In the genomic region with DNA sequence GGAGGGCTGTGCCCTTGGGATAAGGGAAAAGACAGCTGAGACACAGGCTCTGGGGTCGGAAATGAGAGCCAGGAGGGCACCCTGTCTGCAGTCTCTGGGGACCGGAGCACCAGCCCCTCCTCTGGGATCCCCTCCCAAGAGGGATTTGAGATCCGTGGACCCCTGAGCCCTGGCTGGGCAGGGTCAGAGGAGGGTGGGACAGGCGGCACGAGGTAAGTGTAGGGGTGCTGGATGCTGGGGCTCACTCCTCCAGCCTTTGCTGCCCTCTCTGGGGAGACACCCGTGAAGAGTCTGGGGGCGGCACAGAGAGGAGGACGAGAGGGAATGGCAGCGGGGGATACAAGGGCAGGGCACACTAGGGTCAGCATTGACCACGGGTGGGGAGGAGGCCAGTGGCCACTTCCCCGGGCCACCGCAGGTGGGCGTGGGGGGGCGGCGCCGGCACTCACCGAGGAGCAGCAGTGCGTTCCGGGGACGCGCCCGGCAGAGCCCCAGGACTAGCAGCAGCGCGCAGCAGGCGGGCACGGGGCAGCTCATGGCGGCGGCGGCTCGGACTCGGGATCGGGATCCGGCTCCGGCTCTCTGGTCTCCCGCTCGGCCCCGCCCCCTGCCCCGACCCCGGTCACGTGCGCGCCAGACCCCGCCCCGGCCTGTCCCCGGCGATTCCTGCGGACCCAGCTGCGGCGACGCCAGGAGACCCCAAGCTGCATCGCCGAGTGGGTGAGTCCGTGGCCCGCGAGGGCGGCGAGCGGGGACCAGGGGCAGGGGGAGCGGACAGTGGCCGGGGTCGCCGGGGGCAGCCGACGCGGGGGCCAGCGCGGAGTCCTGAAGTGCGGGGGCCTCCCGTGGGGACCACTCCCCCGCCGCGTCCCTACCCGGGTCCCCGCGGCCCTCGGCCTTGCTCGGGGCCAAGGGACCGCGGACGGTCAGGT, we compare ENCODE assay signal across 8 cellular contexts. TPM values are rescaled to one million over a fixed set of nuclear protein-coding genes. Genes with fewer than 3 reads are reported as not detected.
DNase-seq lines count a peak whose midpoint lies in the region; ATAC-seq and TF ChIP-seq lines count a peak whose summit lies in the region.

SGSH (minus strand) TSS at position 557 of the 932 bp plus-strand sequence; CDS start at position 537, 20 bp downstream.
SLC26A11 (plus strand) TSS at position 651 of the 932 bp plus-strand sequence. CDS start 1,134 bp downstream, outside the sequence.

- CTCF ChIA-PET in GM10248 (lab: Yijun Ruan, JAX), result no interaction called here

- intact Hi-C loops in mucosa of descending colon (cut with DNase I, micrococcal nuclease), result no loop called here

- no peak for TF ChIP-seq CTCF in GM10248 (IDR thresholded peaks at IDR 0.05; ENCODE audit: control extremely low read depth, extremely low read depth, low read depth, missing control alignments)
- no peak for TF ChIP-seq CTCF in mucosa of descending colon (IDR thresholded peaks at IDR 0.05)

- no peaks in the 10 kb centered on the region for H3K9me3 ChIP-seq in mucosa of descending colon

- no peaks in the 10 kb centered on the region for H3K36me3 ChIP-seq in mucosa of descending colon (ENCODE audit: low read depth)

- POLR2A ChIA-PET in GM10248 (lab: Yijun Ruan, JAX), result interaction anchor here (0.7 kb wide), 1 partner anchor 10 kb away, joined by 3 read pairs; no protein-coding TSS in a partner anchor

- H3K4me1 ChIP-seq in mucosa of descending colon (ENCODE audit: low read depth), result peaks cover 3% of the 10 kb centered on the region

- ATAC-seq in HG02870 (IDR thresholded peaks at IDR 0.05; ENCODE audit: unreplicated experiment) (peak; percentile 31), mucosa of descending colon (peak; percentile 91), HG02884 (IDR thresholded peaks at IDR 0.05; ENCODE audit: unreplicated experiment) (no peak)

- DNase-seq in GM10248 (ENCODE audit: extremely low spot score) (peak; percentile 87), NCI-H82 treated with DMSO at 0.1 percent for 48 hours (lab: John Stamatoyannopoulos, UW; ENCODE audit: unreplicated experiment) (peak; percentile 32), activated T-cell treated with anti-CD3 and anti-CD28 coated beads for 24 hours (ENCODE audit: low read depth) (peak; percentile 49), epidermal melanocyte (ENCODE audit: insufficient read length, low spot score) (peak; percentile 98), mucosa of descending colon (peak; percentile 87 to 88 (median 87))
- peak; percentile 82 for DNase-seq in stimulated activated CD8-positive, alpha-beta memory T cell treated with anti-CD3 and anti-CD28 coated beads, Interleukin-4, amount 100 ng/mL, for 48 hours

- peak within 1 kb of the TSS; percentile 84 for H3K4me3 ChIP-seq in mucosa of descending colon

RNA-seq across cellular contexts. Expression of gene SGSH, which starts in this region (rescaled TPM):
- total RNA-seq in mucosa of descending colon, result 10 to 100 TPM; 39.7 to 44.8 (median 42.5) TPM

RNA-seq across cellular contexts. Expression of gene SLC26A11, which starts in this region (rescaled TPM):
- 10 to 100 TPM; 13.8 to 18.1 (median 14.0) TPM for total RNA-seq in mucosa of descending colon

Comparison
In these comparisons a context has a peak if more than half of its experiments do, and no peak if none do; other contexts are left out.
1. DNase-seq: peak in every context shown above with its lines; median percentile 98 in epidermal melanocyte; 87 in GM10248; 87 in mucosa of descending colon; 82 in stimulated activated CD8-positive, alpha-beta memory T cell treated with anti-CD3 and anti-CD28 coated beads, Interleukin-4, amount 100 ng/mL, for 48 hours; 49 in activated T-cell treated with anti-CD3 and anti-CD28 coated beads for 24 hours; 32 in NCI-H82 treated with DMSO at 0.1 percent for 48 hours.